ENCODE assay signal across 14 cellular contexts in genomic region chr4:8241211-8241779, GRCh38. TPM values are rescaled to one million over a fixed set of nuclear protein-coding genes. Genes with fewer than 3 reads are reported as not detected.
"Had no signal": no experiment of that assay in that cellular context is flagged by ENCODE, and none has a peak within 500 bp of the region (broad histone marks: within the 10 kb centered on the region; RNA-seq: fewer than 3 reads in every experiment).

No MANE protein-coding gene starts in this region.

- H3K27ac ChIP-seq: epithelial cell of prostate, foreskin keratinocyte had no signal

- H3K27ac Mint-ChIP-seq: activated CD4-positive, alpha-beta T cell treated with anti-CD3 and anti-CD28 coated beads for 36 hours; activated naive CD8-positive, alpha-beta T cell treated with anti-CD3 and anti-CD28 coated beads for 36 hours; activated T-helper 1 cell treated with anti-CD3 and anti-CD28 coated beads, Interleukin-12 subunit alpha, Interleukin-12 subunit beta, Interleukin-2, Interleukin-4 antibody, amounts not matched to agents 30 ng/mL and 10 ng/mL and 1 ng/mL, durations not matched to agents 14 hours and 24 hours and 36 hours; progenitor cell of endocrine pancreas; stimulated activated naive CD8-positive, alpha-beta T cell treated with anti-CD3 and anti-CD28 coated beads, Interleukin-15, Interleukin-2, amounts not matched to agents 100 ng/mL and 50 ng/mL, for 24 hours; WTC11 had no signal

- H3K27me3 ChIP-seq: foreskin keratinocyte, tibial nerve had no signal

- H3K4me3 ChIP-seq: tibial nerve had no signal

- H3K36me3 Mint-ChIP-seq: activated naive CD8-positive, alpha-beta T cell treated with anti-CD3 and anti-CD28 coated beads for 36 hours; WTC11 had no signal

- H3K4me3 Mint-ChIP-seq: activated CD4-positive, alpha-beta T cell treated with anti-CD3 and anti-CD28 coated beads for 36 hours; activated naive CD8-positive, alpha-beta T cell treated with anti-CD3 and anti-CD28 coated beads for 36 hours; activated T-helper 1 cell treated with anti-CD3 and anti-CD28 coated beads, Interleukin-12 subunit alpha, Interleukin-12 subunit beta, Interleukin-2, Interleukin-4 antibody, amounts not matched to agents 30 ng/mL and 10 ng/mL and 1 ng/mL, durations not matched to agents 14 hours and 24 hours and 36 hours; stimulated activated naive CD8-positive, alpha-beta T cell treated with anti-CD3 and anti-CD28 coated beads, Interleukin-15, Interleukin-2, amounts not matched to agents 100 ng/mL and 50 ng/mL, for 24 hours; WTC11 had no signal

- DNase-seq: activated CD4-positive, alpha-beta T cell treated with anti-CD3 and anti-CD28 coated beads for 36 hours; activated T-cell treated with anti-CD3 and anti-CD28 coated beads for 4 hours; amniotic stem cell; foreskin keratinocyte; islet precursor cell; stimulated activated CD4-positive, alpha-beta T cell treated with anti-CD3 and anti-CD28 coated beads, Interleukin-2, amount 100 ng/mL, for 24 hours had no signal

- H3K9me3 Mint-ChIP-seq: activated naive CD8-positive, alpha-beta T cell treated with anti-CD3 and anti-CD28 coated beads for 36 hours; activated T-helper 1 cell treated with anti-CD3 and anti-CD28 coated beads, Interleukin-12 subunit alpha, Interleukin-12 subunit beta, Interleukin-2, Interleukin-4 antibody, amounts not matched to agents 30 ng/mL and 10 ng/mL and 1 ng/mL, durations not matched to agents 14 hours and 24 hours and 36 hours; stimulated activated naive CD8-positive, alpha-beta T cell treated with anti-CD3 and anti-CD28 coated beads, Interleukin-15, Interleukin-2, amounts not matched to agents 100 ng/mL and 50 ng/mL, for 24 hours; WTC11 had no signal

- H3K9me3 ChIP-seq: tibial nerve had no signal

- H3K4me1 Mint-ChIP-seq: WTC11 had no signal

- H3K27me3 Mint-ChIP-seq: activated CD4-positive, alpha-beta T cell treated with anti-CD3 and anti-CD28 coated beads for 36 hours; activated naive CD8-positive, alpha-beta T cell treated with anti-CD3 and anti-CD28 coated beads for 36 hours; stimulated activated naive CD8-positive, alpha-beta T cell treated with anti-CD3 and anti-CD28 coated beads, Interleukin-15, Interleukin-2, amounts not matched to agents 100 ng/mL and 50 ng/mL, for 24 hours had no signal

- H3K4me1 ChIP-seq: foreskin keratinocyte had no signal

RNA-seq across cellular contexts. Expression of gene HTRA3, which starts 28.3 kb away (rescaled TPM):
- total RNA-seq: activated CD4-positive, alpha-beta T cell treated with anti-CD3 and anti-CD28 coated beads for 36 hours; activated naive CD8-positive, alpha-beta T cell treated with anti-CD3 and anti-CD28 coated beads for 36 hours; activated T-helper 1 cell treated with anti-CD3 and anti-CD28 coated beads, Interleukin-12 subunit alpha, Interleukin-12 subunit beta, Interleukin-2, Interleukin-4 antibody, amounts not matched to agents 30 ng/mL and 10 ng/mL and 1 ng/mL, durations not matched to agents 14 hours and 24 hours and 36 hours; foreskin keratinocyte had no signal
- polyA plus RNA-seq: foreskin keratinocyte, neural cell had no signal

RNA-seq across cellular contexts. Expression of gene SH3TC1, which starts 42.2 kb away (rescaled TPM):
- polyA plus RNA-seq: neural cell had no signal
